Comparison of ENCODE assay signal across 17 cellular contexts in the genomic region with DNA sequence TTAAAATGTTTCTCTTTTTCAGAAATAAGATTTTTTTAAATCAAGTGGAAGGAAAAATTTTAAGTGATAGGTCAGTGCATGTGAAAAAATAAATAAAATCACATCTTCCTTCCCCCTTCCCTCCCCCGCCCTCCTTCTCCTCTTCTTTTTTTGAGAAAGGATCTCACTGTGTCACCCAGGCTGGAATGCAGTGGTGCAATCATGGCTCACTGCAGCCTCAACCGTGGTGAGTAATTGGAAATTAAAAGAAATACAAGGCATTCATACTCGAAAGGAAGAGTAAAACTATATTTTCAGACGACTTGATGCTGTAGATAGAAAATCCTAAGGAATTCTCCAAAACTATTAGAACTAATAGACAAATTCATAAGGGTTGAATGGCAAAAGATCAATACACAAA.
"Had no signal": no experiment of that assay in that cellular context is flagged by ENCODE, and none has a peak within 500 bp of the region (broad histone marks: within the 10 kb centered on the region; RNA-seq: fewer than 3 reads in every experiment).

No MANE protein-coding gene starts in this region.

- H3K9ac ChIP-seq: neural progenitor cell had no signal

- H3K4me1 ChIP-seq: neural progenitor cell, psoas muscle had no signal

- H3K27me3 ChIP-seq: body of pancreas had no signal

- H3K36me3 ChIP-seq: neural progenitor cell had no signal

- H3K4me3 ChIP-seq: body of pancreas, neural progenitor cell, psoas muscle had no signal

- DNase-seq: activated CD4-positive, alpha-beta memory T cell treated with anti-CD3 and anti-CD28 coated beads, Interleukin-2, amount 10 ng/mL, durations not matched to agents 7 days and 5 days; activated CD4-positive, alpha-beta T cell treated with anti-CD3 and anti-CD28 coated beads for 48 hours; activated CD4-positive, CD25-positive, alpha-beta regulatory T cell; activated CD8-positive, alpha-beta memory T cell treated with anti-CD3 and anti-CD28 coated beads, Interleukin-2, amount 10 ng/mL, durations not matched to agents 7 days and 5 days; amygdala; body of pancreas; cortex of kidney; mesendoderm; naive thymus-derived CD4-positive, alpha-beta T cell; psoas muscle; right cardiac atrium; small intestine; stimulated activated CD4-positive, alpha-beta T cell treated with anti-CD3 and anti-CD28 coated beads, Interleukin-4, amount 100 ng/mL, for 24 hours; stimulated activated naive B cell treated with anti-CD40 and anti-IgM and Interleukin-4, amounts not matched to agents 10 μg/mL and 1 μg/mL and 100 μg/mL, for 72 hours; T-cell had no signal

- H3K9me3 ChIP-seq: body of pancreas, psoas muscle had no signal

- H2AFZ ChIP-seq: neural progenitor cell had no signal

- FAIRE-seq: endometrium, small intestine had no signal

- ATAC-seq: activated CD8-positive, alpha-beta memory T cell treated with anti-CD3 and anti-CD28 coated beads, Interleukin-2, amount 10 ng/mL, durations not matched to agents 7 days and 5 days; body of pancreas; naive thymus-derived CD4-positive, alpha-beta T cell; psoas muscle; right cardiac atrium; stimulated activated naive B cell treated with anti-CD40 and anti-IgM and Interleukin-4, amounts not matched to agents 10 μg/mL and 1 μg/mL and 100 μg/mL, for 72 hours; T-cell had no signal

- H3K27ac ChIP-seq: body of pancreas, neural progenitor cell, psoas muscle had no signal

- H3K4me2 ChIP-seq: neural progenitor cell had no signal
